In the genomic region with DNA sequence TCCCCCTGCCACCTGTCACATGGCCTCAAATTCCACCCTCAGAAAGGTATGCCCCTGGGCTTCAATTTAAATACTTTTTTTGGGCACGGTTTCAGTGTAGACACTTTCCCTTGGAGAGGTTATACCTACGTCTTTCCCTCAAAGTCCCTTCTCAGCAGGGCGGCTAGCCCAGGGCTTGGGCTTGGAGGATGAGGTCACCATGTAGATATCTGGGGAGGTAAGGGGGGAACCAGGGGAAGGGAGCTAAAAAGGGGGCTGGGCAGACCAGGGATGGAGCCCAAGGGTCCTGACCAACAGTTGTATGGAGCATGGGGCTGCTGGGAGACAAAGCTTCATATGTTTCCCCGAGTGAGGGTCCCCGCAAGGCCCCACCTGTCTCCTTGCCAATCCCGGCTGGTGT, we compare ENCODE assay signal across 1 cellular context.
TF ChIP-seq lines count a peak whose summit lies in the region.

No MANE protein-coding gene starts in this region.

TF ChIP-seq in HepG2, 621 proteins besides CTCF, POLR2A, EP300 and RAD21:
- TF ChIP-seq ZNF850 (CRISPR knock-in tag; conservative IDR thresholded peaks at IDR 0.05) (no peak), NKX3-1 (CRISPR knock-in tag; IDR thresholded peaks at IDR 0.05) (no peak), PITX1 (CRISPR knock-in tag; IDR thresholded peaks at IDR 0.05) (no peak), ZFP36 (IDR thresholded peaks at IDR 0.05; ENCODE audit: borderline replicate concordance, low read depth, low read length, partially characterized antibody) (no peak), KLF13 (CRISPR knock-in tag; IDR thresholded peaks at IDR 0.05) (no peak), WIZ (CRISPR knock-in tag; IDR thresholded peaks at IDR 0.05) (no peak), MED8 (CRISPR knock-in tag; IDR thresholded peaks at IDR 0.05; ENCODE audit: insufficient replicate concordance) (no peak), ZFYVE20 (CRISPR knock-in tag; IDR thresholded peaks at IDR 0.05; ENCODE audit: borderline replicate concordance, low read depth) (no peak), ZBTB7A (CRISPR knock-in tag; IDR thresholded peaks at IDR 0.05) (no peak), PCBP2 (optimal IDR thresholded peaks at IDR 0.05; ENCODE audit: low read depth, low read length, poor library complexity, severe bottlenecking) (no peak), ZNF431 (CRISPR knock-in tag; IDR thresholded peaks at IDR 0.05; ENCODE audit: borderline replicate concordance, low read depth) (no peak), ZNF484 (CRISPR knock-in tag; IDR thresholded peaks at IDR 0.05; ENCODE audit: borderline replicate concordance, low read depth) (no peak), MBD4 (IDR thresholded peaks at IDR 0.05; ENCODE audit: borderline replicate concordance, low read length) (no peak), KAT8 (CRISPR knock-in tag; IDR thresholded peaks at IDR 0.05) (no peak)
- TF ChIP-seq, protein P1, sequence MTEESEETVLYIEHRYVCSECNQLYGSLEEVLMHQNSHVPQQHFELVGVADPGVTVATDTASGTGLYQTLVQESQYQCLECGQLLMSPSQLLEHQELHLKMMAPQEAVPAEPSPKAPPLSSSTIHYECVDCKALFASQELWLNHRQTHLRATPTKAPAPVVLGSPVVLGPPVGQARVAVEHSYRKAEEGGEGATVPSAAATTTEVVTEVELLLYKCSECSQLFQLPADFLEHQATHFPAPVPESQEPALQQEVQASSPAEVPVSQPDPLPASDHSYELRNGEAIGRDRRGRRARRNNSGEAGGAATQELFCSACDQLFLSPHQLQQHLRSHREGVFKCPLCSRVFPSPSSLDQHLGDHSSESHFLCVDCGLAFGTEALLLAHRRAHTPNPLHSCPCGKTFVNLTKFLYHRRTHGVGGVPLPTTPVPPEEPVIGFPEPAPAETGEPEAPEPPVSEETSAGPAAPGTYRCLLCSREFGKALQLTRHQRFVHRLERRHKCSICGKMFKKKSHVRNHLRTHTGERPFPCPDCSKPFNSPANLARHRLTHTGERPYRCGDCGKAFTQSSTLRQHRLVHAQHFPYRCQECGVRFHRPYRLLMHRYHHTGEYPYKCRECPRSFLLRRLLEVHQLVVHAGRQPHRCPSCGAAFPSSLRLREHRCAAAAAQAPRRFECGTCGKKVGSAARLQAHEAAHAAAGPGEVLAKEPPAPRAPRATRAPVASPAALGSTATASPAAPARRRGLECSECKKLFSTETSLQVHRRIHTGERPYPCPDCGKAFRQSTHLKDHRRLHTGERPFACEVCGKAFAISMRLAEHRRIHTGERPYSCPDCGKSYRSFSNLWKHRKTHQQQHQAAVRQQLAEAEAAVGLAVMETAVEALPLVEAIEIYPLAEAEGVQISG (CRISPR knock-in tag; IDR thresholded peaks at IDR 0.05), result no peak
- TF ChIP-seq, protein P2, sequence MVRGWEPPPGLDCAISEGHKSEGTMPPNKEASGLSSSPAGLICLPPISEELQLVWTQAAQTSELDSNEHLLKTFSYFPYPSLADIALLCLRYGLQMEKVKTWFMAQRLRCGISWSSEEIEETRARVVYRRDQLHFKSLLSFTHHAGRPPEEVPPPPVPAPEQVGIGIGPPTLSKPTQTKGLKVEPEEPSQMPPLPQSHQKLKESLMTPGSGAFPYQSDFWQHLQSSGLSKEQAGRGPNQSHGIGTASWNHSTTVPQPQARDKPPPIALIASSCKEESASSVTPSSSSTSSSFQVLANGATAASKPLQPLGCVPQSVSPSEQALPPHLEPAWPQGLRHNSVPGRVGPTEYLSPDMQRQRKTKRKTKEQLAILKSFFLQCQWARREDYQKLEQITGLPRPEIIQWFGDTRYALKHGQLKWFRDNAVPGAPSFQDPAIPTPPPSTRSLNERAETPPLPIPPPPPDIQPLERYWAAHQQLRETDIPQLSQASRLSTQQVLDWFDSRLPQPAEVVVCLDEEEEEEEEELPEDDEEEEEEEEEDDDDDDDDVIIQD (CRISPR knock-in tag; IDR thresholded peaks at IDR 0.05; ENCODE audit: low read depth), result no peak
- TF ChIP-seq, protein P3, sequence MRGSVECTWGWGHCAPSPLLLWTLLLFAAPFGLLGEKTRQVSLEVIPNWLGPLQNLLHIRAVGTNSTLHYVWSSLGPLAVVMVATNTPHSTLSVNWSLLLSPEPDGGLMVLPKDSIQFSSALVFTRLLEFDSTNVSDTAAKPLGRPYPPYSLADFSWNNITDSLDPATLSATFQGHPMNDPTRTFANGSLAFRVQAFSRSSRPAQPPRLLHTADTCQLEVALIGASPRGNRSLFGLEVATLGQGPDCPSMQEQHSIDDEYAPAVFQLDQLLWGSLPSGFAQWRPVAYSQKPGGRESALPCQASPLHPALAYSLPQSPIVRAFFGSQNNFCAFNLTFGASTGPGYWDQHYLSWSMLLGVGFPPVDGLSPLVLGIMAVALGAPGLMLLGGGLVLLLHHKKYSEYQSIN (CRISPR knock-in tag; IDR thresholded peaks at IDR 0.05; ENCODE audit: borderline replicate concordance), result no peak
- TF ChIP-seq, protein P4, sequence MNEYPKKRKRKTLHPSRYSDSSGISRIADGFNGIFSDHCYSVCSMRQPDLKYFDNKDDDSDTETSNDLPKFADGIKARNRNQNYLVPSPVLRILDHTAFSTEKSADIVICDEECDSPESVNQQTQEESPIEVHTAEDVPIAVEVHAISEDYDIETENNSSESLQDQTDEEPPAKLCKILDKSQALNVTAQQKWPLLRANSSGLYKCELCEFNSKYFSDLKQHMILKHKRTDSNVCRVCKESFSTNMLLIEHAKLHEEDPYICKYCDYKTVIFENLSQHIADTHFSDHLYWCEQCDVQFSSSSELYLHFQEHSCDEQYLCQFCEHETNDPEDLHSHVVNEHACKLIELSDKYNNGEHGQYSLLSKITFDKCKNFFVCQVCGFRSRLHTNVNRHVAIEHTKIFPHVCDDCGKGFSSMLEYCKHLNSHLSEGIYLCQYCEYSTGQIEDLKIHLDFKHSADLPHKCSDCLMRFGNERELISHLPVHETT (CRISPR knock-in tag; conservative IDR thresholded peaks at IDR 0.05), result no peak
- TF ChIP-seq, protein P5, sequence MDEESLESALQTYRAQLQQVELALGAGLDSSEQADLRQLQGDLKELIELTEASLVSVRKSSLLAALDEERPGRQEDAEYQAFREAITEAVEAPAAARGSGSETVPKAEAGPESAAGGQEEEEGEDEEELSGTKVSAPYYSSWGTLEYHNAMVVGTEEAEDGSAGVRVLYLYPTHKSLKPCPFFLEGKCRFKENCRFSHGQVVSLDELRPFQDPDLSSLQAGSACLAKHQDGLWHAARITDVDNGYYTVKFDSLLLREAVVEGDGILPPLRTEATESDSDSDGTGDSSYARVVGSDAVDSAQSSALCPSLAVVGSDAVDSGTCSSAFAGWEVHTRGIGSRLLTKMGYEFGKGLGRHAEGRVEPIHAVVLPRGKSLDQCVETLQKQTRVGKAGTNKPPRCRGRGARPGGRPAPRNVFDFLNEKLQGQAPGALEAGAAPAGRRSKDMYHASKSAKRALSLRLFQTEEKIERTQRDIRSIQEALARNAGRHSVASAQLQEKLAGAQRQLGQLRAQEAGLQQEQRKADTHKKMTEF (CRISPR knock-in tag; IDR thresholded peaks at IDR 0.05), result no peak
- TF ChIP-seq, protein P6, sequence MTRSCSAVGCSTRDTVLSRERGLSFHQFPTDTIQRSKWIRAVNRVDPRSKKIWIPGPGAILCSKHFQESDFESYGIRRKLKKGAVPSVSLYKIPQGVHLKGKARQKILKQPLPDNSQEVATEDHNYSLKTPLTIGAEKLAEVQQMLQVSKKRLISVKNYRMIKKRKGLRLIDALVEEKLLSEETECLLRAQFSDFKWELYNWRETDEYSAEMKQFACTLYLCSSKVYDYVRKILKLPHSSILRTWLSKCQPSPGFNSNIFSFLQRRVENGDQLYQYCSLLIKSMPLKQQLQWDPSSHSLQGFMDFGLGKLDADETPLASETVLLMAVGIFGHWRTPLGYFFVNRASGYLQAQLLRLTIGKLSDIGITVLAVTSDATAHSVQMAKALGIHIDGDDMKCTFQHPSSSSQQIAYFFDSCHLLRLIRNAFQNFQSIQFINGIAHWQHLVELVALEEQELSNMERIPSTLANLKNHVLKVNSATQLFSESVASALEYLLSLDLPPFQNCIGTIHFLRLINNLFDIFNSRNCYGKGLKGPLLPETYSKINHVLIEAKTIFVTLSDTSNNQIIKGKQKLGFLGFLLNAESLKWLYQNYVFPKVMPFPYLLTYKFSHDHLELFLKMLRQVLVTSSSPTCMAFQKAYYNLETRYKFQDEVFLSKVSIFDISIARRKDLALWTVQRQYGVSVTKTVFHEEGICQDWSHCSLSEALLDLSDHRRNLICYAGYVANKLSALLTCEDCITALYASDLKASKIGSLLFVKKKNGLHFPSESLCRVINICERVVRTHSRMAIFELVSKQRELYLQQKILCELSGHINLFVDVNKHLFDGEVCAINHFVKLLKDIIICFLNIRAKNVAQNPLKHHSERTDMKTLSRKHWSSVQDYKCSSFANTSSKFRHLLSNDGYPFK (CRISPR knock-in tag; IDR thresholded peaks at IDR 0.05; ENCODE audit: borderline replicate concordance), result no peak
TF ChIP-seq in HepG2: peak in this region for 0.
